In the genomic region with DNA sequence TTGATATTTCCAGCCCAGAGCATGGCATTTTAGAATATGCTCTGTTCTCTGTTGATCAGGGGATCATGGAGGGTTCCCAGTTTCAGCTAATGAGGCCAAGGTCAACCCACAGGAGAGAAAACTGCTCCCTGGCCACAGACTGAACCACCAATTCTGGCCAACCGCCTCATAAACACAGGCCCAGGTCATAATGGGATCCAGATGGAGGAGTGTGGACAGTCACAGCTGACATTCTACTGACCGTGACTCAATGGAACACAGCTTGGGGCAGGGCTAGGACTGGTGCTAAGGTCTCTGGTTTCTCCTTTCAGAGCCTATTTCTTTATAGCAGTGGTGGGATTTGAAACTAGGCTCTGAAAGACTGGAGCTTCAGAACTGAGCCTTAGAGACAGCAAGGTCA, we compare ENCODE assay signal across 1 cellular context.
TF ChIP-seq lines count a peak whose summit lies in the region.

No MANE protein-coding gene starts in this region.

TF ChIP-seq in GM23338, 12 proteins besides CTCF, POLR2A, EP300 and RAD21 (continued from another document):
- TF ChIP-seq REST (IDR thresholded peaks at IDR 0.05; ENCODE audit: unreplicated experiment), result no peak
- no peak for TF ChIP-seq EZH2phosphoT487 (IDR thresholded peaks at IDR 0.05; ENCODE audit: unreplicated experiment)
- TF ChIP-seq NANOG (IDR thresholded peaks at IDR 0.05; ENCODE audit: borderline replicate concordance), result no peak
